In the genomic region with DNA sequence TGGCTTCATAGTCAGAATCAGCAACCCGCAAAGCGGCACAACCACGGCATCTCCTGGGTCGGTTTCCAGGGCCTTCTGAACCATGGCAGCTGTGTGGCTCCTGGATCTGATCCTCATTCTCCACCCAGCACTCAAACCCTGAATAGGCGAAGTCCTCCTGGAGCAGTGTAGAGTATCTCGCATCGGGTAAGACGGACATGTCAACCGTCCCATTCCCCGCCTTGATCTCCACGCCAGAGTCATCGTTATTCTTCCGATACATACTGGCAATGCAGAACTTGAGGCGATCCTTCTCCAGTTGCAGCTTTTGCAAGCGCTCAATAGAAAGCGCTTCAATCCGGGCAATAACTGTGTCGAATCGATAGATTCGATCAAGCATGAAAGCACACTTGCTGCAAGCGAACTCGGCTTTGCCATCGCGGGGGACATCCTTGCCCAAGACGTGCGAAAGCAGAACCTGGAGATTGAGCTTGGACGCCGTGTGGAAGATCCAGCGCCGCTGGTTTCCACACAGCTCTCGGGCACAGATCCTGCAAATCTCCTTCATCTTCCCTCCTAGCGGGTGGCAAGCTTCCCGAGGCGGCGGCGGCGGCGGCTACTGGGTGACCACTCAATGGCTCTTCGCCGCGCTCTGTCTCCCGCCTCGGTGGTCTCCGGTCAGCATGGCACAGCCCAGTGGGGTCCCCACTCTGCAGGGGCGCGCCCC, we compare ENCODE assay signal across 8 cellular contexts.
DNase-seq lines count a peak whose midpoint lies in the region; ATAC-seq, FAIRE-seq and TF ChIP-seq lines count a peak whose summit lies in the region.
"Not testable (repeated sequence)": the region's sequence is repeated elsewhere in the genome, so short reads cannot be mapped to it uniquely, and the experiment has no call there.

No MANE protein-coding gene starts in this region.

- not testable (repeated sequence) for H4K20me1 ChIP-seq in H1 (replicated peaks in 1 of 2; ENCODE audit: control insufficient read depth in 1 of 2, insufficient read depth in 2 of 2, low read length in 2 of 2)

- not testable (repeated sequence) for H3K23ac ChIP-seq in H1 (ENCODE audit: insufficient read length)

- H2BK20ac ChIP-seq in H1 (ENCODE audit: low read length), result not testable (repeated sequence)

- H4K91ac ChIP-seq in H1 (replicated peaks; ENCODE audit: insufficient read length, low read length), result not testable (repeated sequence)

- H3K4me2 ChIP-seq in H1 (ENCODE audit: insufficient read depth in 1 of 2, low read depth in 2 of 2, low read length in 2 of 2), result peak overlapping the region; percentile 65 to 69

- CTCF ChIA-PET in H1 (lab: Charles Lee; ENCODE audit: partially characterized antibody), result not testable (repeated sequence)

- ATAC-seq in HG02571 (IDR thresholded peaks at IDR 0.05; ENCODE audit: unreplicated experiment), result peak; percentile 1
- ATAC-seq in omental fat pad (ENCODE audit: low FRiP score), result peak; percentile 31
- peak in 1 of 2 donors; percentile 52 for ATAC-seq in upper lobe of left lung (ENCODE audit: low FRiP score in 2 of 2)

- WGBS in H1 (ENCODE audit: extremely low coverage in 1 of 2, insufficient coverage in 1 of 2, insufficient read length in 1 of 2, insufficient replicate concordance in 2 of 2, low coverage in 1 of 2, low lambda C conversion rate in 2 of 2, missing lambda C conversion rate in 1 of 2), 2 experiments, result 5% methylated on average over 7 of the region's 46 CpGs; no CpG with 5 or more reads in 1 of the 2 experiments
- WGBS in upper lobe of left lung, 2 donors, result 0% methylated on average over 10 of the region's 46 CpGs; no CpG with 5 or more reads in 1 of the 2 donors

- not testable (repeated sequence) for TF ChIP-seq POLR2A in H1 (IDR thresholded peaks at IDR 0.05; ENCODE audit: control extremely low read depth in 1 of 2, low read depth in 2 of 2, low read length in 2 of 2); upper lobe of left lung (IDR thresholded peaks at IDR 0.05)

- not testable (repeated sequence) for H3K27ac Mint-ChIP-seq in immature natural killer cell

- H3K23me2 ChIP-seq in H1 (ENCODE audit: low read depth, low read length), result not testable (repeated sequence)

- not testable (repeated sequence) for H3K79me1 ChIP-seq in H1 (ENCODE audit: low read depth, low read length)

- not testable (repeated sequence) for H2BK15ac ChIP-seq in H1 (ENCODE audit: low read length)

- not testable (repeated sequence) for H2BK5ac ChIP-seq in H1 (ENCODE audit: low read depth, low read length)

- not testable (repeated sequence) for TF ChIP-seq RAD21 in H1 (IDR thresholded peaks at IDR 0.05 in 1 of 2, conservative IDR thresholded peaks at IDR 0.05 in 1 of 2; ENCODE audit: low read depth in 2 of 2, low read length in 2 of 2)

- H3K27ac ChIP-seq in H1 (ENCODE audit: low read depth, low read length), result not testable (repeated sequence)
- H3K27ac ChIP-seq in upper lobe of left lung, result peak overlapping the region in 2 of 4 donors; percentile 82 to 84

- not testable (repeated sequence) for H3K14ac ChIP-seq in H1 (ENCODE audit: insufficient read length)

- H2BK12ac ChIP-seq in H1 (ENCODE audit: low read depth, low read length), result not testable (repeated sequence)

- not testable (repeated sequence) for FAIRE-seq in H1 (lab: Jason Lieb, UNC)

- H3K36me3 Mint-ChIP-seq in immature natural killer cell, result not testable (repeated sequence)

- peak; percentile 30 for DNase-seq in G401 (ENCODE audit: low spot score)
- DNase-seq in NCI-H69 (lab: John Stamatoyannopoulos, UW), result peak; percentile 12
- peak; percentile 26 to 28 for DNase-seq in activated T-cell treated with anti-CD3 and anti-CD28 coated beads, Interleukin-2, amount 50 U/mL, for 48 hours
- not testable (repeated sequence) for DNase-seq in H1 (ENCODE audit: low read depth in 1 of 2, low spot score in 2 of 2); omental fat pad (ENCODE audit: low spot score); upper lobe of left lung
- peak in 1 of 3 donors; percentile 8 for DNase-seq in immature natural killer cell

- H3K27me3 Mint-ChIP-seq in immature natural killer cell (ENCODE audit: low read depth in 3 of 3), result not testable (repeated sequence)

- not testable (repeated sequence) for H3K27me3 ChIP-seq in H1 (replicated peaks in 1 of 4; ENCODE audit: control insufficient read depth in 3 of 4, extremely low read depth in 1 of 4, insufficient read depth in 3 of 4, low read length in 3 of 4); upper lobe of left lung

- not testable (repeated sequence) for H3K56ac ChIP-seq in H1 (replicated peaks; ENCODE audit: insufficient read length, low read depth, low read length)

- H3K9me3 ChIP-seq in H1 (ENCODE audit: insufficient read depth in 2 of 2, low read depth in 1 of 2, low read length in 1 of 2); upper lobe of left lung: not testable (repeated sequence)

- not testable (repeated sequence) for H2AFZ ChIP-seq in H1 (ENCODE audit: low read length)

- H4K8ac ChIP-seq in H1 (ENCODE audit: extremely low read depth, insufficient read depth, low read length), result not testable (repeated sequence)

- POLR2A ChIA-PET in H1 (lab: Charles Lee; ENCODE audit: partially characterized antibody), result not testable (repeated sequence)

- not testable (repeated sequence) for H3K4me1 ChIP-seq in H1 (replicated peaks in 1 of 4; ENCODE audit: control insufficient read depth in 3 of 4, insufficient read depth in 4 of 4, low read length in 3 of 4); upper lobe of left lung

- not testable (repeated sequence) for H3K9me3 Mint-ChIP-seq in immature natural killer cell

- not testable (repeated sequence) for H4K5ac ChIP-seq in H1 (ENCODE audit: insufficient read length, low read depth, low read length)

- peak overlapping the region in 4 of 5 donors; percentile 63 to 80 (median 74) for H3K4me3 Mint-ChIP-seq in immature natural killer cell

- not testable (repeated sequence) for H3K18ac ChIP-seq in H1 (ENCODE audit: extremely low read depth, low read length)

- not testable (repeated sequence) for H3K4ac ChIP-seq in H1 (replicated peaks; ENCODE audit: insufficient read length, low read depth, low read length)

- not testable (repeated sequence) for TF ChIP-seq EP300 in H1 (IDR thresholded peaks at IDR 0.05; ENCODE audit: borderline replicate concordance in 1 of 2, low read depth in 2 of 2, low read length in 2 of 2); upper lobe of left lung (IDR thresholded peaks at IDR 0.05)

- not testable (repeated sequence) for H2BK120ac ChIP-seq in H1 (replicated peaks; ENCODE audit: low read depth, low read length)

- H3K79me2 ChIP-seq in H1 (ENCODE audit: control insufficient read depth in 1 of 2, insufficient read depth in 2 of 2, low read length in 2 of 2), result not testable (repeated sequence)

- TF ChIP-seq CTCF in H1 (IDR thresholded peaks at IDR 0.05; ENCODE audit: control extremely low read depth in 1 of 3, insufficient read depth in 1 of 3, low read depth in 1 of 3, low read length in 3 of 3); omental fat pad (IDR thresholded peaks at IDR 0.05); upper lobe of left lung (IDR thresholded peaks at IDR 0.05): not testable (repeated sequence)

- in situ Hi-C loops in G401 (cut with HindIII; ENCODE audit: low sequenced_read_pairs), result not testable (repeated sequence)

- not testable (repeated sequence) for H3K36me3 ChIP-seq in H1 (ENCODE audit: control insufficient read depth in 2 of 4, insufficient read depth in 4 of 4, low read length in 3 of 4); upper lobe of left lung

- not testable (repeated sequence) for H3K4me1 Mint-ChIP-seq in immature natural killer cell

- H2AK5ac ChIP-seq in H1 (ENCODE audit: low read depth, low read length), result not testable (repeated sequence)

- H3K4me3 ChIP-seq in H1 (ENCODE audit: extremely low read depth in 1 of 4, insufficient read depth in 2 of 4, low read depth in 3 of 4, low read length in 4 of 4) (peak overlapping the region; percentile 26 to 54 (median 32); a peak in 5 of 8 replicates), upper lobe of left lung (peak overlapping the region; percentile 25 to 56 (median 52))

- H3K9ac ChIP-seq in H1 (replicated peaks in 1 of 4; ENCODE audit: extremely low read depth in 1 of 4, low read depth in 3 of 4, low read length in 3 of 4), result not testable (repeated sequence)
